Comparison of ENCODE assay signal across 10 cellular contexts in genomic region chr6:111552999-111553398, GRCh38. TPM values are rescaled to one million over a fixed set of nuclear protein-coding genes. Genes with fewer than 3 reads are reported as not detected.
DNase-seq lines count a peak whose midpoint lies in the region; ATAC-seq, FAIRE-seq and TF ChIP-seq lines count a peak whose summit lies in the region.
"Had no signal": no experiment of that assay in that cellular context is flagged by ENCODE, and none has a peak within 500 bp of the region (broad histone marks: within the 10 kb centered on the region; RNA-seq: fewer than 3 reads in every experiment).

No MANE protein-coding gene starts in this region.

- in situ Hi-C loops in HepG2 (cut with HindIII; ENCODE audit: extremely low pct_ligation_motif_present, low pct_unique_long_range_greater_than_20kb): no loop called here

- intact Hi-C loops in HepG2 (cut with micrococcal nuclease; ENCODE audit: unreplicated experiment) (no loop called here), right lobe of liver (cut with DNase I) (no loop called here), adrenal gland (cut with DNase I) (no loop called here)

- H3K27me3 ChIP-seq in HepG2 (ENCODE audit: control insufficient read depth in 1 of 2, insufficient read depth in 2 of 2, low read length in 2 of 2) (no peaks in the 10 kb centered on the region), right lobe of liver (no peaks in the 10 kb centered on the region), adrenal gland (no peaks in the 10 kb centered on the region), muscle layer of duodenum (ENCODE audit: low read depth, low read length) (no peaks in the 10 kb centered on the region), MG63 (no peaks in the 10 kb centered on the region)
- H3K27me3 ChIP-seq: BLaER1 treated with 17β-estradiol and CSF1 and Interleukin-3, amounts not matched to agents 10 nM and 100 nM had no signal

- CTCF ChIA-PET in HepG2 (lab: Yijun Ruan, JAX; ENCODE audit: low intra/inter-chr PET ratio, low total read pairs): no interaction called here

- H3K79me2 ChIP-seq in HepG2 (ENCODE audit: insufficient read depth, low read length): no peaks in the 10 kb centered on the region

- no peak overlapping the region for H2AFZ ChIP-seq in HepG2 (ENCODE audit: low read length)

- no peak for TF ChIP-seq RAD21 in HepG2 (CRISPR knock-in tag; IDR thresholded peaks at IDR 0.05)

- no peaks in the 10 kb centered on the region for H3K9me3 ChIP-seq in HepG2 (ENCODE audit: low read length)
- no peaks in the 10 kb centered on the region for H3K9me3 ChIP-seq in right lobe of liver
- H3K9me3 ChIP-seq in adrenal gland (replicated peaks in 1 of 3): no peaks in the 10 kb centered on the region
- H3K9me3 ChIP-seq in muscle layer of duodenum (ENCODE audit: control insufficient read depth in 1 of 2, low read length in 2 of 2): no peaks in the 10 kb centered on the region
- no peaks in the 10 kb centered on the region for H3K9me3 ChIP-seq in MG63
- H3K9me3 ChIP-seq: BLaER1 treated with 17β-estradiol and CSF1 and Interleukin-3, amounts not matched to agents 10 nM and 100 nM had no signal

- no peak overlapping the region for H3K4me2 ChIP-seq in HepG2 (ENCODE audit: low read depth, low read length)

- H3K4me3 ChIP-seq in HepG2 (replicated peaks in 1 of 3; ENCODE audit: insufficient read depth in 1 of 3, low read depth in 2 of 3, low read length in 3 of 3): no peak overlapping the region
- H3K4me3 ChIP-seq in right lobe of liver: no peak overlapping the region
- no peak overlapping the region for H3K4me3 ChIP-seq in adrenal gland
- peak overlapping the region in 1 of 2 donors; percentile 9 for H3K4me3 ChIP-seq in muscle layer of duodenum (ENCODE audit: low read depth in 1 of 2, low read length in 2 of 2)
- H3K4me3 ChIP-seq in MG63: no peak overlapping the region
- H3K4me3 ChIP-seq: BLaER1 treated with 17β-estradiol and CSF1 and Interleukin-3, amounts not matched to agents 10 nM and 100 nM; GM12878 had no signal

- no peak overlapping the region for H3K27ac ChIP-seq in HepG2 (ENCODE audit: extremely low read length, insufficient read depth, low read length)
- no peak overlapping the region for H3K27ac ChIP-seq in right lobe of liver
- H3K27ac ChIP-seq in adrenal gland: peak overlapping the region in 3 of 5 donors; percentile 80 to 88 (median 81)
- H3K27ac ChIP-seq in muscle layer of duodenum (ENCODE audit: low read length): peak overlapping the region; percentile 34
- H3K27ac ChIP-seq: BLaER1 treated with 17β-estradiol and CSF1 and Interleukin-3, amounts not matched to agents 10 nM and 100 nM had no signal

- H3K36me3 ChIP-seq in HepG2 (replicated peaks in 1 of 2; ENCODE audit: control insufficient read depth in 1 of 2, insufficient read depth in 2 of 2, low read length in 2 of 2) (no peaks in the 10 kb centered on the region; a peak in 1 of 5 replicates), right lobe of liver (no peaks in the 10 kb centered on the region), adrenal gland (replicated peaks in 1 of 2) (no peaks in the 10 kb centered on the region), muscle layer of duodenum (ENCODE audit: control insufficient read depth in 1 of 2, insufficient read depth in 2 of 2, low read length in 2 of 2) (no peaks in the 10 kb centered on the region), MG63 (peaks cover 5% of the 10 kb centered on the region)

- BruUV-seq in HepG2 (replicated peaks; lab: Mats Ljungman, UMichigan): no TSS peak

- TF ChIP-seq CTCF in HepG2 (CRISPR knock-in tag; IDR thresholded peaks at IDR 0.05): no peak
- TF ChIP-seq CTCF in right lobe of liver (IDR thresholded peaks at IDR 0.05): no peak
- TF ChIP-seq CTCF in adrenal gland (IDR thresholded peaks at IDR 0.05): no peak

- no peak for TF ChIP-seq POLR2A in HepG2 (IDR thresholded peaks at IDR 0.05; ENCODE audit: insufficient read depth in 1 of 2, low read depth in 2 of 2, low read length in 2 of 2)
- TF ChIP-seq POLR2A in right lobe of liver (IDR thresholded peaks at IDR 0.05): no peak
- no peak for TF ChIP-seq POLR2A in adrenal gland (IDR thresholded peaks at IDR 0.05)

- POLR2A ChIA-PET in HepG2 (lab: Yijun Ruan, JAX): no interaction called here

- WGBS in HepG2 (ENCODE audit: low lambda C conversion rate): 96% methylated on average over 6 of the region's 6 CpGs
- WGBS in right lobe of liver (ENCODE audit: insufficient coverage, low coverage, low lambda C conversion rate, missing lambda C conversion rate): 92% methylated on average over 6 of the region's 6 CpGs
- 93 to 96% (median 95%) methylated on average over 6 of the region's 6 CpGs for WGBS in adrenal gland, 4 donors

- no peaks in the 10 kb centered on the region; the same call in 1 of the 2 replicates for H4K20me1 ChIP-seq in HepG2 (ENCODE audit: insufficient read depth, low read length)

- no peak for TF ChIP-seq EP300 in HepG2 (IDR thresholded peaks at IDR 0.05; ENCODE audit: low read depth in 2 of 2, low read length in 2 of 2)
- TF ChIP-seq EP300 in HepG2 (CRISPR knock-in tag; IDR thresholded peaks at IDR 0.05; ENCODE audit: borderline replicate concordance): no peak

- no peak for DNase-seq in HepG2 (ENCODE audit: low spot score)
- no peak for DNase-seq in right lobe of liver
- no peak for DNase-seq in adrenal gland
- no peak for DNase-seq in NCI-H1048 (lab: John Stamatoyannopoulos, UW)
- DNase-seq in GM19240 (ENCODE audit: insufficient read length, low spot score): no peak
- no peak for DNase-seq in MG63
- DNase-seq in frontal cortex (ENCODE audit: low spot score in 2 of 2): no peak

- ATAC-seq in HepG2: no peak
- no peak for ATAC-seq in right lobe of liver
- ATAC-seq: GM12878 had no signal

- FAIRE-seq in HepG2 (lab: Jason Lieb, UNC) (no peak), frontal cortex (lab: Jason Lieb, UNC) (no peak)
- FAIRE-seq: GM12878 had no signal

- H3K9ac ChIP-seq in HepG2 (ENCODE audit: insufficient read depth, low read depth, low read length): no peak overlapping the region
- H3K9ac ChIP-seq: BLaER1 treated with 17β-estradiol and CSF1 and Interleukin-3, amounts not matched to agents 10 nM and 100 nM had no signal

- peaks cover 16% of the 10 kb centered on the region for H3K4me1 ChIP-seq in HepG2 (ENCODE audit: insufficient read depth, low read length)
- H3K4me1 ChIP-seq in right lobe of liver: peaks cover 0 to 15% (median 7%) of the 10 kb centered on the region in 4 donors
- H3K4me1 ChIP-seq in adrenal gland (replicated peaks in 1 of 2): peaks cover 19 to 28% of the 10 kb centered on the region in 2 donors
- peaks cover 18% of the 10 kb centered on the region in 2 donors for H3K4me1 ChIP-seq in muscle layer of duodenum (ENCODE audit: control insufficient read depth in 1 of 2, insufficient read depth in 2 of 2, low read length in 2 of 2)

TF ChIP-seq in HepG2, 621 proteins besides CTCF, POLR2A, EP300 and RAD21:
- TF ChIP-seq, protein P1, sequence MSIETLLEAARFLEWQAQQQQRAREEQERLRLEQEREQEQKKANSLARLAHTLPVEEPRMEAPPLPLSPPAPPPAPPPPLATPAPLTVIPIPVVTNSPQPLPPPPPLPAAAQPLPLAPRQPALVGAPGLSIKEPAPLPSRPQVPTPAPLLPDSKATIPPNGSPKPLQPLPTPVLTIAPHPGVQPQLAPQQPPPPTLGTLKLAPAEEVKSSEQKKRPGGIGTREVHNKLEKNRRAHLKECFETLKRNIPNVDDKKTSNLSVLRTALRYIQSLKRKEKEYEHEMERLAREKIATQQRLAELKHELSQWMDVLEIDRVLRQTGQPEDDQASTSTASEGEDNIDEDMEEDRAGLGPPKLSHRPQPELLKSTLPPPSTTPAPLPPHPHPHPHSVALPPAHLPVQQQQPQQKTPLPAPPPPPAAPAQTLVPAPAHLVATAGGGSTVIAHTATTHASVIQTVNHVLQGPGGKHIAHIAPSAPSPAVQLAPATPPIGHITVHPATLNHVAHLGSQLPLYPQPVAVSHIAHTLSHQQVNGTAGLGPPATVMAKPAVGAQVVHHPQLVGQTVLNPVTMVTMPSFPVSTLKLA (IDR thresholded peaks at IDR 0.05): peak; percentile 68
- no peak for TF ChIP-seq ZNF747 (CRISPR knock-in tag; IDR thresholded peaks at IDR 0.05; ENCODE audit: borderline replicate concordance)

RNA-seq across cellular contexts. Expression of gene TRAF3IP2, which starts 52.7 kb away (rescaled TPM):
- 7.2 and 8.1 TPM in 2 replicates for total RNA-seq in HepG2 (2016; rRNA removed; fragmentation: Illumina TruSeq; extraction: Trizol)
- total RNA-seq in HepG2 (2016; cell fraction: cytosol; rRNA removed; fragmentation: Illumina TruSeq; extraction: Trizol; ENCODE audit: low read depth): 3.0 and 3.4 TPM in 2 replicates
- 6.7 and 7.7 TPM in 2 replicates for total RNA-seq in HepG2 (2016; cell fraction: insoluble cytoplasmic fraction; rRNA removed; fragmentation: Illumina TruSeq; extraction: Trizol)
- total RNA-seq in HepG2 (2016; cell fraction: membrane; rRNA removed; fragmentation: Illumina TruSeq; extraction: Trizol): 8.2 and 8.7 TPM in 2 replicates
- 4.9 and 7.7 TPM in 2 replicates for total RNA-seq in HepG2 (2016; cell fraction: nucleus; rRNA removed; fragmentation: Illumina TruSeq; extraction: Trizol)
- polyA plus RNA-seq in HepG2 (2011; rRNA removed): 6.7 and 9.0 TPM in 2 replicates
- 6.2 and 8.5 TPM in 2 replicates for polyA plus RNA-seq in HepG2 (2011; cell fraction: cytosol; rRNA removed)
- polyA plus RNA-seq in HepG2 (2011; cell fraction: nucleus; rRNA removed): 3.9 and 4.2 TPM in 2 replicates
- 7.5 and 14.6 TPM in 2 replicates for polyA plus RNA-seq in HepG2 (2012)
- 2.9 and 3.1 TPM in 2 replicates for polyA plus RNA-seq in HepG2 (2016; cell fraction: cytosol; fragmentation: Illumina TruSeq; extraction: Trizol; ENCODE audit: low read depth)
- 7.0 and 10.0 TPM in 2 replicates for polyA plus RNA-seq in HepG2 (2016; cell fraction: insoluble cytoplasmic fraction; fragmentation: Illumina TruSeq; extraction: Trizol; ENCODE audit: low read depth)
- polyA plus RNA-seq in HepG2 (2016; cell fraction: membrane; fragmentation: Illumina TruSeq; extraction: Trizol; ENCODE audit: low read depth): 5.9 and 7.5 TPM in 2 replicates
- polyA plus RNA-seq in HepG2 (2016; cell fraction: nucleus; fragmentation: Illumina TruSeq; extraction: Trizol; ENCODE audit: insufficient read depth, low read depth): 4.2 and 6.1 TPM in 2 replicates
- polyA minus RNA-seq in HepG2 (2011; rRNA and poly(A)+ RNA removed; ENCODE audit: low replicate concordance): 22.7 and 33.3 TPM in 2 replicates
- polyA minus RNA-seq in HepG2 (2011; cell fraction: cytosol; rRNA and poly(A)+ RNA removed): 5.7 and 6.9 TPM in 2 replicates
- polyA minus RNA-seq in HepG2 (2011; cell fraction: nucleus; rRNA and poly(A)+ RNA removed): 5.8 TPM in 2 replicates
- total RNA-seq in right lobe of liver: 10 to 100 TPM in 2 of 6 experiments, 1 to 10 TPM in 4; 5.0 to 21.9 (median 8.6) TPM
- 10 to 100 TPM; 35.7 to 53.7 (median 46.2) TPM for total RNA-seq in adrenal gland
- polyA plus RNA-seq in adrenal gland: 10 to 100 TPM; 32.9 to 70.8 (median 56.9) TPM
- total RNA-seq in MG63 (2014; rRNA removed; shearing (Covaris generic); ENCODE audit: low replicate concordance): 12.6 and 20.3 TPM in 2 replicates
- total RNA-seq in frontal cortex: 6.1 TPM

Comparison
In these comparisons a context has a peak if more than half of its experiments do, and no peak if none do; other contexts are left out.
1. H3K27ac ChIP-seq: peak in adrenal gland (3 of 5) and muscle layer of duodenum (single experiment); none in HepG2 (single experiment) and right lobe of liver (0 of 3).